In the genomic region with DNA sequence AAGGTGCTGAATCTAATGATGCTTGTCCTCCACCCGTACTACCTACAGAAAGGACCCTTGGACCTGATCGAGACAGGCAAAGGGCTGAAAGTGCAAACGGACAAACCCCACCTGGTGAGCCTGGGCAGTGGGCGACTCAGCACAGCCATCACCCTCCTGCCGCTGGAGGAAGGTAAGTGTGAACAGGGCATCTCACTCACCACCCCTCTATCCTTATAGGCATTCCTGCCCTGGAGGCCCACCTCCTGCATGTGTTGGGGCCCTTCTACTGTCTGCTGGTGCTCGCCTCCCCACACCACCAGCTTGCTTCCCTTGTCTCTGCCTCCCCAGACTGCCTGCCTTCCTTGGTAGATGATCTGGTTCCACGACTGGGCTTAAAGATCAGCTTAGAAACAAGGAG, we compare ENCODE assay signal across 21 cellular contexts. TPM values are rescaled to one million over a fixed set of nuclear protein-coding genes. Genes with fewer than 3 reads are reported as not detected.
DNase-seq lines count a peak whose midpoint lies in the region; ATAC-seq, FAIRE-seq and TF ChIP-seq lines count a peak whose summit lies in the region.
"Had no signal": no experiment of that assay in that cellular context is flagged by ENCODE, and none has a peak within 500 bp of the region (broad histone marks: within the 10 kb centered on the region; RNA-seq: fewer than 3 reads in every experiment).

No MANE protein-coding gene starts in this region.

- no peak for TF ChIP-seq RAD21 in H1 (IDR thresholded peaks at IDR 0.05 in 1 of 2, conservative IDR thresholded peaks at IDR 0.05 in 1 of 2; ENCODE audit: low read depth in 2 of 2, low read length in 2 of 2)

- peak overlapping the region; percentile 96 for H3K18ac ChIP-seq in H1 (ENCODE audit: extremely low read depth, low read length)

- peak overlapping the region; percentile 99 for H2BK12ac ChIP-seq in H1 (ENCODE audit: low read depth, low read length)

- no peak overlapping the region for H3K27ac Mint-ChIP-seq in neural crest cell (ENCODE audit: unreplicated experiment)
- H3K27ac Mint-ChIP-seq in activated naive CD4-positive, alpha-beta T cell treated with anti-CD3 and anti-CD28 coated beads, Interleukin-2, amount 10 ng/mL, durations not matched to agents 7 days and 5 days, result no peak overlapping the region
- H3K27ac Mint-ChIP-seq: dendritic cell treated with granulocyte-macrophage colony-stimulating factor and Interleukin-4, amounts not matched to agents 40 ng/mL and 50 ng/mL, for 4 days; stimulated activated naive CD8-positive, alpha-beta T cell treated with anti-CD3 and anti-CD28 coated beads, Interleukin-15, Interleukin-2, amounts not matched to agents 100 ng/mL and 50 ng/mL, for 24 hours had no signal

- no peak overlapping the region for H4K8ac ChIP-seq in H1 (ENCODE audit: extremely low read depth, insufficient read depth, low read length)

- H3K9me3 Mint-ChIP-seq in neural crest cell, result no peaks in the 10 kb centered on the region
- no peaks in the 10 kb centered on the region for H3K9me3 Mint-ChIP-seq in activated naive CD4-positive, alpha-beta T cell treated with anti-CD3 and anti-CD28 coated beads, Interleukin-2, amount 10 ng/mL, durations not matched to agents 7 days and 5 days
- H3K9me3 Mint-ChIP-seq: dendritic cell treated with granulocyte-macrophage colony-stimulating factor and Interleukin-4, amounts not matched to agents 40 ng/mL and 50 ng/mL, for 4 days; stimulated activated naive CD8-positive, alpha-beta T cell treated with anti-CD3 and anti-CD28 coated beads, Interleukin-15, Interleukin-2, amounts not matched to agents 100 ng/mL and 50 ng/mL, for 24 hours had no signal

- CTCF ChIA-PET in H1 (lab: Charles Lee; ENCODE audit: partially characterized antibody), result interaction anchor here (1.2 to 25.3 kb wide), 5 partner anchors 9 to 25 kb away, joined by 7 to 435 read pairs (median 36); no protein-coding TSS in a partner anchor
- CTCF ChIA-PET in activated naive CD4-positive, alpha-beta T cell treated with anti-CD3 and anti-CD28 coated beads, Interleukin-2, amount 10 ng/mL, durations not matched to agents 7 days and 5 days (lab: Charles Lee), result interaction anchor here (1.1 to 1.2 kb wide), 2 partner anchors 9 to 20 kb away, joined by 4 to 7 read pairs; no protein-coding TSS in a partner anchor

- H3K27me3 ChIP-seq in cardiac muscle cell, result peaks cover 20% of the 10 kb centered on the region
- H3K27me3 ChIP-seq in heart right ventricle, result peaks cover 0 to 30% (median 0%) of the 10 kb centered on the region in 7 donors
- H3K27me3 ChIP-seq in H1 (replicated peaks in 1 of 4; ENCODE audit: control insufficient read depth in 3 of 4, extremely low read depth in 1 of 4, insufficient read depth in 3 of 4, low read length in 3 of 4), result peaks cover 13 to 21% (median 16%) of the 10 kb centered on the region in 4 experiments
- peaks cover 0 to 6% (median 3%) of the 10 kb centered on the region in 4 donors for H3K27me3 ChIP-seq in upper lobe of left lung

- no peak overlapping the region for H3K9ac ChIP-seq in H1 (replicated peaks in 1 of 4; ENCODE audit: extremely low read depth in 1 of 4, low read depth in 3 of 4, low read length in 3 of 4)
- H3K9ac ChIP-seq: BLaER1 treated with 17β-estradiol and CSF1 and Interleukin-3, amounts not matched to agents 10 nM and 100 nM had no signal

- POLR2A ChIA-PET in H1 (lab: Charles Lee; ENCODE audit: partially characterized antibody), result interaction anchor here (0.8 to 28.7 kb wide), 6 partner anchors 10 to 298 kb away, joined by 3 to 574 read pairs (median 4); no protein-coding TSS in a partner anchor

- H2BK20ac ChIP-seq in H1 (ENCODE audit: low read length), result peak overlapping the region; percentile 99

- peaks cover 33% of the 10 kb centered on the region for H3K4me1 ChIP-seq in cardiac muscle cell (ENCODE audit: low read depth)
- peaks cover 20 to 94% (median 71%) of the 10 kb centered on the region in 9 donors for H3K4me1 ChIP-seq in heart right ventricle
- peaks cover 20 to 51% (median 34%) of the 10 kb centered on the region in 4 experiments for H3K4me1 ChIP-seq in H1 (replicated peaks in 1 of 4; ENCODE audit: control insufficient read depth in 3 of 4, insufficient read depth in 4 of 4, low read length in 3 of 4)
- peaks cover 71 to 77% (median 73%) of the 10 kb centered on the region in 4 donors for H3K4me1 ChIP-seq in upper lobe of left lung

- H3K9me3 ChIP-seq in cardiac muscle cell (ENCODE audit: low read depth) (no peaks in the 10 kb centered on the region), heart right ventricle (no peaks in the 10 kb centered on the region), H1 (ENCODE audit: insufficient read depth in 2 of 2, low read depth in 1 of 2, low read length in 1 of 2) (no peaks in the 10 kb centered on the region), upper lobe of left lung (no peaks in the 10 kb centered on the region)
- H3K9me3 ChIP-seq: BLaER1 treated with 17β-estradiol and CSF1 and Interleukin-3, amounts not matched to agents 10 nM and 100 nM had no signal

- peak overlapping the region; percentile 66 for H3K4me3 Mint-ChIP-seq in neural crest cell
- no peak overlapping the region for H3K4me3 Mint-ChIP-seq in activated naive CD4-positive, alpha-beta T cell treated with anti-CD3 and anti-CD28 coated beads, Interleukin-2, amount 10 ng/mL, durations not matched to agents 7 days and 5 days
- H3K4me3 Mint-ChIP-seq: dendritic cell treated with granulocyte-macrophage colony-stimulating factor and Interleukin-4, amounts not matched to agents 40 ng/mL and 50 ng/mL, for 4 days; stimulated activated naive CD8-positive, alpha-beta T cell treated with anti-CD3 and anti-CD28 coated beads, Interleukin-15, Interleukin-2, amounts not matched to agents 100 ng/mL and 50 ng/mL, for 24 hours had no signal

- TF ChIP-seq POLR2A in H1 (IDR thresholded peaks at IDR 0.05; ENCODE audit: control extremely low read depth in 1 of 2, low read depth in 2 of 2, low read length in 2 of 2) (no peak), upper lobe of left lung (IDR thresholded peaks at IDR 0.05) (no peak)

- peak overlapping the region; percentile 57 for H2BK120ac ChIP-seq in H1 (replicated peaks; ENCODE audit: low read depth, low read length)

- FAIRE-seq in H1 (lab: Jason Lieb, UNC), result no peak
- FAIRE-seq: urothelium cell line had no signal

- no peaks in the 10 kb centered on the region for H4K20me1 ChIP-seq in H1 (replicated peaks in 1 of 2; ENCODE audit: control insufficient read depth in 1 of 2, insufficient read depth in 2 of 2, low read length in 2 of 2)

- TF ChIP-seq EP300 in H1 (IDR thresholded peaks at IDR 0.05; ENCODE audit: borderline replicate concordance in 1 of 2, low read depth in 2 of 2, low read length in 2 of 2) (no peak), upper lobe of left lung (IDR thresholded peaks at IDR 0.05) (no peak)

- ATAC-seq in heart right ventricle (no peak), upper lobe of left lung (ENCODE audit: low FRiP score in 2 of 2) (no peak), HG03045 (IDR thresholded peaks at IDR 0.05; ENCODE audit: unreplicated experiment) (no peak)
- ATAC-seq: K562, Panc1 had no signal

- H2BK5ac ChIP-seq in H1 (ENCODE audit: low read depth, low read length), result peak overlapping the region; percentile 89; the same call in 1 of the 2 replicates

- H3K14ac ChIP-seq in H1 (ENCODE audit: insufficient read length), result no peak overlapping the region

- no peaks in the 10 kb centered on the region for H3K36me3 ChIP-seq in cardiac muscle cell
- peaks cover 0 to 53% (median 37%) of the 10 kb centered on the region in 9 donors for H3K36me3 ChIP-seq in heart right ventricle
- H3K36me3 ChIP-seq in H1 (ENCODE audit: control insufficient read depth in 2 of 4, insufficient read depth in 4 of 4, low read length in 3 of 4), result no peaks in the 10 kb centered on the region; a peak in 1 of 8 replicates
- H3K36me3 ChIP-seq in upper lobe of left lung, result peaks cover 0 to 34% (median 5%) of the 10 kb centered on the region in 4 donors

- no peak overlapping the region for H3K4me3 ChIP-seq in cardiac muscle cell
- no peak overlapping the region for H3K4me3 ChIP-seq in heart right ventricle
- H3K4me3 ChIP-seq in H1 (ENCODE audit: extremely low read depth in 1 of 4, insufficient read depth in 2 of 4, low read depth in 3 of 4, low read length in 4 of 4), result no peak overlapping the region
- no peak overlapping the region for H3K4me3 ChIP-seq in upper lobe of left lung
- H3K4me3 ChIP-seq: BLaER1 treated with 17β-estradiol and CSF1 and Interleukin-3, amounts not matched to agents 10 nM and 100 nM; K562 had no signal

- peak overlapping the region; percentile 40; the same call in 1 of the 2 replicates for H2BK15ac ChIP-seq in H1 (ENCODE audit: low read length)

- no peaks in the 10 kb centered on the region for H3K79me1 ChIP-seq in H1 (ENCODE audit: low read depth, low read length)

- no peak overlapping the region for H3K56ac ChIP-seq in H1 (replicated peaks; ENCODE audit: insufficient read length, low read depth, low read length)

- H4K91ac ChIP-seq in H1 (replicated peaks; ENCODE audit: insufficient read length, low read length), result peak overlapping the region; percentile 81

- peaks cover 71% of the 10 kb centered on the region for H3K4me1 Mint-ChIP-seq in neural crest cell
- peaks cover 9% of the 10 kb centered on the region for H3K4me1 Mint-ChIP-seq in activated naive CD4-positive, alpha-beta T cell treated with anti-CD3 and anti-CD28 coated beads, Interleukin-2, amount 10 ng/mL, durations not matched to agents 7 days and 5 days

- H3K36me3 Mint-ChIP-seq in neural crest cell (ENCODE audit: low read depth), result peaks cover 3% of the 10 kb centered on the region
- H3K36me3 Mint-ChIP-seq in activated naive CD4-positive, alpha-beta T cell treated with anti-CD3 and anti-CD28 coated beads, Interleukin-2, amount 10 ng/mL, durations not matched to agents 7 days and 5 days, result no peaks in the 10 kb centered on the region

- TF ChIP-seq CTCF in cardiac muscle cell (IDR thresholded peaks at IDR 0.05; ENCODE audit: low read depth, low read length) (no peak), heart right ventricle (IDR thresholded peaks at IDR 0.05) (no peak), H1 (IDR thresholded peaks at IDR 0.05; ENCODE audit: control extremely low read depth in 1 of 3, insufficient read depth in 1 of 3, low read depth in 1 of 3, low read length in 3 of 3) (no peak), neural crest cell (conservative IDR thresholded peaks at IDR 0.05) (no peak), upper lobe of left lung (IDR thresholded peaks at IDR 0.05) (no peak)

- H3K27me3 Mint-ChIP-seq in neural crest cell (ENCODE audit: low read depth), result peaks cover 19% of the 10 kb centered on the region
- peaks cover 59% of the 10 kb centered on the region for H3K27me3 Mint-ChIP-seq in activated naive CD4-positive, alpha-beta T cell treated with anti-CD3 and anti-CD28 coated beads, Interleukin-2, amount 10 ng/mL, durations not matched to agents 7 days and 5 days

- peak overlapping the region; percentile 89 for H3K27ac ChIP-seq in cardiac muscle cell
- peak overlapping the region in 5 of 10 donors; percentile 3 to 96 (median 94) for H3K27ac ChIP-seq in heart right ventricle
- H3K27ac ChIP-seq in H1 (ENCODE audit: low read depth, low read length), result peak overlapping the region; percentile 54
- peak overlapping the region; percentile 63 to 96 (median 94) for H3K27ac ChIP-seq in upper lobe of left lung
- H3K27ac ChIP-seq: BLaER1 treated with 17β-estradiol and CSF1 and Interleukin-3, amounts not matched to agents 10 nM and 100 nM had no signal

- intact Hi-C loops in heart right ventricle (cut with DNase I), result loop anchor here in 1 of 10 donors (5.0 kb wide), 1 partner anchor 43 kb away; no protein-coding TSS in a partner anchor

- peak overlapping the region; percentile 85 for H3K4ac ChIP-seq in H1 (replicated peaks; ENCODE audit: insufficient read length, low read depth, low read length)

- 0 out of 2 replicates have a peak overlapping the region, but pooled peaks have one; percentile 4 for H2AFZ ChIP-seq in H1 (ENCODE audit: low read length)

- 84 to 90% methylated on average over 7 of the region's 7 CpGs for WGBS in heart right ventricle, 2 donors
- WGBS in H1 (ENCODE audit: extremely low coverage in 1 of 2, insufficient coverage in 1 of 2, insufficient read length in 1 of 2, insufficient replicate concordance in 2 of 2, low coverage in 1 of 2, low lambda C conversion rate in 2 of 2, missing lambda C conversion rate in 1 of 2), 2 experiments, result 74% methylated on average over 7 of the region's 7 CpGs; no CpG with 5 or more reads in 1 of the 2 experiments
- WGBS in upper lobe of left lung, 2 donors, result 64 to 84% methylated on average over 2 to 7 of the region's 7 CpGs

- H4K5ac ChIP-seq in H1 (ENCODE audit: insufficient read length, low read depth, low read length), result peak overlapping the region; percentile 19

- no peak for DNase-seq in cardiac muscle cell (ENCODE audit: low read depth in 1 of 2, low spot score in 1 of 2)
- DNase-seq in heart right ventricle, result no peak
- peak in 1 of 2 experiments; percentile 46 for DNase-seq in H1 (ENCODE audit: low read depth in 1 of 2, low spot score in 2 of 2)
- no peak for DNase-seq in neural crest cell (ENCODE audit: low read depth, low spot score)
- DNase-seq in upper lobe of left lung, result peak in 1 of 2 donors; percentile 0
- DNase-seq in DMS114 treated with DMSO at 0.1 percent for 48 hours (lab: John Stamatoyannopoulos, UW; ENCODE audit: unreplicated experiment), result no peak
- DNase-seq in activated naive CD4-positive, alpha-beta T cell treated with anti-CD3 and anti-CD28 coated beads, Interleukin-2, amount 10 ng/mL, durations not matched to agents 7 days and 5 days, result no peak
- DNase-seq: activated CD4-positive, alpha-beta T cell treated with anti-CD3 and anti-CD28 coated beads for 48 hours; Calu3; NCI-H146; NCI-H510A treated with DMSO at 0.1 percent for 48 hours; NK-92 treated with Interleukin-12 subunit alpha and Interleukin-12 subunit beta, amount 100 ng/mL, for 24 hours; nucleus accumbens; T-helper 2 cell had no signal

- peaks cover 13% of the 10 kb centered on the region; the same call in 1 of the 2 replicates for H3K23me2 ChIP-seq in H1 (ENCODE audit: low read depth, low read length)

- H2AK5ac ChIP-seq in H1 (ENCODE audit: low read depth, low read length), result peak overlapping the region; percentile 95

- no peak overlapping the region for H3K23ac ChIP-seq in H1 (ENCODE audit: insufficient read length)

- no peaks in the 10 kb centered on the region for H3K79me2 ChIP-seq in H1 (ENCODE audit: control insufficient read depth in 1 of 2, insufficient read depth in 2 of 2, low read length in 2 of 2)

- H3K4me2 ChIP-seq in H1 (ENCODE audit: insufficient read depth in 1 of 2, low read depth in 2 of 2, low read length in 2 of 2), result peak overlapping the region; percentile 11 to 43; a peak in 1 of 4 replicates
- H3K4me2 ChIP-seq: BLaER1 treated with 17β-estradiol and CSF1 and Interleukin-3, amounts not matched to agents 10 nM and 100 nM had no signal

RNA-seq across cellular contexts. Expression of a gene that starts 7.1 kb away (rescaled TPM):
- 95.7 and 126 TPM in 2 replicates for total RNA-seq in cardiac muscle cell
- 56.7 and 60.2 TPM in 2 replicates for polyA plus RNA-seq in cardiac muscle cell
- total RNA-seq in heart right ventricle, result 100 to 1,000 TPM in 9 of 10 donors, 10 to 100 TPM in 1; 81.9 to 125 (median 114) TPM
- 100 to 1,000 TPM in 1 of 2 donors, 10 to 100 TPM in 1; 74.9 to 259 TPM for polyA plus RNA-seq in heart right ventricle
- 74.8 and 74.9 TPM in 2 replicates for total RNA-seq in H1 (2021; fragmentation: NEBNext Ultra II Directional; extraction: Animal tissue kit (Norgen Biotek cat#: 25700))
- 53.9 and 70.6 TPM in 2 replicates for polyA plus RNA-seq in H1 (2011; rRNA removed)
- 66.4 TPM for polyA plus RNA-seq in H1 (2011; cell fraction: cytosol; rRNA removed)
- polyA plus RNA-seq in H1 (2011; cell fraction: nucleus; rRNA removed), result 211 TPM
- polyA plus RNA-seq in H1 (2012, experiment 1 of 2), result 47.2 to 67.0 TPM (median 64.5 TPM) in 4 replicates
- 57.7 TPM for polyA plus RNA-seq in H1 (2012, experiment 2 of 2)
- polyA plus RNA-seq in H1 (2013, experiment 1 of 2), result 44.2 TPM
- 40.0 TPM for polyA plus RNA-seq in H1 (2013, experiment 2 of 2)
- polyA minus RNA-seq in H1 (2011; rRNA and poly(A)+ RNA removed), result 57.0 and 74.3 TPM in 2 replicates
- polyA minus RNA-seq in H1 (2011; cell fraction: cytosol; rRNA and poly(A)+ RNA removed), result 57.3 TPM
- polyA minus RNA-seq in H1 (2011; cell fraction: nucleus; rRNA and poly(A)+ RNA removed), result 100 TPM
- total RNA-seq in neural crest cell, result 108 and 120 TPM in 2 replicates
- total RNA-seq in upper lobe of left lung, result 100 to 1,000 TPM in 3 of 6 donors, 10 to 100 TPM in 3; 45.5 to 188 (median 100) TPM

RNA-seq across cellular contexts. Expression of a gene that starts 42.3 kb away (rescaled TPM):
- total RNA-seq in cardiac muscle cell (77.6 and 94.3 TPM in 2 replicates), heart right ventricle (100 to 1,000 TPM in 4 of 10 donors, 10 to 100 TPM in 6; 84.8 to 122 (median 98.3) TPM), neural crest cell (122 and 128 TPM in 2 replicates), upper lobe of left lung (100 to 1,000 TPM in 3 of 6 donors, 10 to 100 TPM in 3; 29.3 to 121 (median 94.6) TPM)
- polyA plus RNA-seq in cardiac muscle cell (117 and 124 TPM in 2 replicates), heart right ventricle (10 to 100 TPM; 48.8 to 88.1 TPM), H1 (2011; rRNA removed) (82.1 and 146 TPM in 2 replicates)
- 132 and 137 TPM in 2 replicates for total RNA-seq in H1 (2021; fragmentation: NEBNext Ultra II Directional; extraction: Animal tissue kit (Norgen Biotek cat#: 25700))
- 116 TPM for polyA plus RNA-seq in H1 (2011; cell fraction: cytosol; rRNA removed)
- 39.9 TPM for polyA plus RNA-seq in H1 (2011; cell fraction: nucleus; rRNA removed)
- polyA plus RNA-seq in H1 (2012, experiment 1 of 2), result 85.3 to 107 TPM (median 98.7 TPM) in 4 replicates
- 13.3 TPM for polyA plus RNA-seq in H1 (2012, experiment 2 of 2)
- polyA plus RNA-seq in H1 (2013, experiment 1 of 2), result 103 TPM
- polyA plus RNA-seq in H1 (2013, experiment 2 of 2), result 99.4 TPM
- 135 and 136 TPM in 2 replicates for polyA minus RNA-seq in H1 (2011; rRNA and poly(A)+ RNA removed)
- polyA minus RNA-seq in H1 (2011; cell fraction: cytosol; rRNA and poly(A)+ RNA removed), result 75.7 TPM
- 32.1 TPM for polyA minus RNA-seq in H1 (2011; cell fraction: nucleus; rRNA and poly(A)+ RNA removed)

RNA-seq across cellular contexts. Expression of a gene that starts 48.8 kb away (rescaled TPM):
- total RNA-seq in cardiac muscle cell (22.0 and 25.2 TPM in 2 replicates), heart right ventricle (10 to 100 TPM; 14.0 to 23.4 (median 20.5) TPM), neural crest cell (24.2 and 24.4 TPM in 2 replicates), upper lobe of left lung (10 to 100 TPM in 5 of 6 donors, 1 to 10 TPM in 1; 7.5 to 38.3 (median 21.5) TPM)
- polyA plus RNA-seq in cardiac muscle cell (24.5 and 24.8 TPM in 2 replicates), heart right ventricle (10 to 100 TPM; 22.2 to 23.0 TPM), H1 (2011; rRNA removed) (10.3 and 12.3 TPM in 2 replicates)
- total RNA-seq in H1 (2021; fragmentation: NEBNext Ultra II Directional; extraction: Animal tissue kit (Norgen Biotek cat#: 25700)), result 11.2 and 11.5 TPM in 2 replicates
- polyA plus RNA-seq in H1 (2011; cell fraction: cytosol; rRNA removed), result 14.9 TPM
- polyA plus RNA-seq in H1 (2011; cell fraction: nucleus; rRNA removed), result 8.9 TPM
- 6.6 to 9.9 TPM (median 8.1 TPM) in 4 replicates for polyA plus RNA-seq in H1 (2012, experiment 1 of 2)
- polyA plus RNA-seq in H1 (2012, experiment 2 of 2), result 5.2 TPM
- 8.8 TPM for polyA plus RNA-seq in H1 (2013, experiment 1 of 2)
- 9.4 TPM for polyA plus RNA-seq in H1 (2013, experiment 2 of 2)
- polyA minus RNA-seq in H1 (2011; rRNA and poly(A)+ RNA removed), result 14.8 and 15.0 TPM in 2 replicates
- polyA minus RNA-seq in H1 (2011; cell fraction: cytosol; rRNA and poly(A)+ RNA removed), result 5.4 TPM
- 7.8 TPM for polyA minus RNA-seq in H1 (2011; cell fraction: nucleus; rRNA and poly(A)+ RNA removed)
